Comparison of ENCODE assay signal across 8 cellular contexts in the genomic region with DNA sequence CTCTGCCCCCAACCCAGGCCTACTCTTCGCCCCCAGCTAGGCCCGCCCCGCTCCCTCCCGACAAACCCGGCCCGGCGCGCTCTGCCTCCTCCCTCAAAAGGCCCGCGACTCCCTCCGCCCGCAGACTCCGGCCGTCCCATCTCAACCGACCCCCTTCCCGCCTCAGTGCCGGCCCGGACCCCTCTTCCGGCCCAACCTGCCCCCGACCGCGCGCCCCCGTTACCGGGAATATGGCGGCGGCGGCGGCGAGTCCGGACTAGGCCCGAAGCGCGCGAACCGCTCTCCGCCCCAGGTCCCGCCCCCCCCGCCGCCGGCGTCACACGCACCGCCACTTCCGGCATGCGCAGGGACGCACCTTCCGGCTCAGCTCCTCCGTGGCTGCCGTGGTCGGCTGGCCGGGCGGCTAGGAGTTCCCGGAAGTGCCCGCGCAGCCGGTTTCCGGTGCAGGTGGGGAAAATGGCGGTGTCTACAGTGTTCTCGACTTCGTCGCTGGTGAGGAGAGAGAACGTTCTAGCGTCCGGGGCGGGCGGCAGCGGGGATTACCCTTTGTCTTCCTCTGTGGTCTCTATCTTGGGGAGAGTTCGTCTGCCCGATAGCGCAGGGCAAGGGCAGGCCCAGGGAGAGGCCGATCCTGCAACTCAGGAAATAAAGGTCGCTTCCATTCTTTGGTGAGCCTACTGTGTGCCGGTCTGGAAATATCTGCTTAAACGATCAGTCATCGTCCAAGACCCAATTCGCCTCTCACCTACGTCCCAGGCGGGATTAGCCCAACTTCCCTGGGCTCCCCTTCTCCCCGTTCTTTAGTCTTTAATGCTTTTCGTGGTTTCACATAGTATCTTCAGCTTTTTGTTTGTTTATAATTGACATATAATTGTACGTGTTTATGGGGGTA. TPM values are rescaled to one million over a fixed set of nuclear protein-coding genes. Genes with fewer than 3 reads are reported as not detected.
DNase-seq lines count a peak whose midpoint lies in the region; ATAC-seq and TF ChIP-seq lines count a peak whose summit lies in the region.

A gene with protein sequence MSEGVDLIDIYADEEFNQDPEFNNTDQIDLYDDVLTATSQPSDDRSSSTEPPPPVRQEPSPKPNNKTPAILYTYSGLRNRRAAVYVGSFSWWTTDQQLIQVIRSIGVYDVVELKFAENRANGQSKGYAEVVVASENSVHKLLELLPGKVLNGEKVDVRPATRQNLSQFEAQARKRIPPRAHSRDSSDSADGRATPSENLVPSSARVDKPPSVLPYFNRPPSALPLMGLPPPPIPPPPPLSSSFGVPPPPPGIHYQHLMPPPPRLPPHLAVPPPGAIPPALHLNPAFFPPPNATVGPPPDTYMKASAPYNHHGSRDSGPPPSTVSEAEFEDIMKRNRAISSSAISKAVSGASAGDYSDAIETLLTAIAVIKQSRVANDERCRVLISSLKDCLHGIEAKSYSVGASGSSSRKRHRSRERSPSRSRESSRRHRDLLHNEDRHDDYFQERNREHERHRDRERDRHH (minus strand): TSS at position 285 of the 892 bp plus-strand sequence. CDS start 740 bp downstream, outside the sequence.
A gene (plus strand): TSS at position 434 of the 892 bp plus-strand sequence. CDS start 23 bp downstream, at position 457.

- peaks cover 84% of the 10 kb centered on the region for H3K36me3 Mint-ChIP-seq in activated T-helper 17 cell treated with anti-CD3 and anti-CD28 coated beads, Interleukin-2, amount 50 U/mL, for 72 hours (ENCODE audit: low read depth)
- peaks cover 0 to 29% (median 22%) of the 10 kb centered on the region in 5 donors for H3K36me3 Mint-ChIP-seq in naive thymus-derived CD4-positive, alpha-beta T cell
- peaks cover 21% of the 10 kb centered on the region for H3K36me3 Mint-ChIP-seq in stimulated activated memory B cell treated with anti-CD40 and anti-IgM and Interleukin-4, amounts not matched to agents 10 μg/mL and 1 μg/mL and 100 μg/mL, for 72 hours

- POLR2A ChIA-PET in RWPE1 (lab: Yijun Ruan, JAX; ENCODE audit: low non-redundant PET): interaction anchor here (0.8 to 1.6 kb wide), 2 partner anchors 68 to 102 kb away, joined by 3 to 6 read pairs; a partner anchor contains a TSS
- POLR2A ChIA-PET in naive thymus-derived CD4-positive, alpha-beta T cell (lab: Charles Lee): interaction anchor here (0.6 to 4.2 kb wide), 18 partner anchors 8 to 525 kb away, joined by 3 to 27 read pairs (median 5); a partner anchor contains a TSS

- H3K27ac Mint-ChIP-seq in activated T-helper 17 cell treated with anti-CD3 and anti-CD28 coated beads, Interleukin-2, amount 50 U/mL, for 72 hours: peak within 1 kb of the TSS; percentile 99
- H3K27ac Mint-ChIP-seq in naive thymus-derived CD4-positive, alpha-beta T cell: peak within 1 kb of the TSS; percentile 97 to 100 (median 99)
- H3K27ac Mint-ChIP-seq in stimulated activated memory B cell treated with anti-CD40 and anti-IgM and Interleukin-4, amounts not matched to agents 10 μg/mL and 1 μg/mL and 100 μg/mL, for 72 hours: peak within 1 kb of the TSS; percentile 97

- no peak for TF ChIP-seq CTCF in RWPE1 (conservative IDR thresholded peaks at IDR 0.05; ENCODE audit: low read depth)
- no peak for TF ChIP-seq CTCF in fibroblast of lung (conservative IDR thresholded peaks at IDR 0.05 in 1 of 2, IDR thresholded peaks at IDR 0.05 in 1 of 2; ENCODE audit: low read depth in 1 of 2, low read length in 2 of 2)

- peak within 1 kb of the TSS; percentile 98 for H3K9ac ChIP-seq in fibroblast of lung (ENCODE audit: insufficient read depth, low read length)

- H3K9me3 ChIP-seq in fibroblast of lung (ENCODE audit: control insufficient read depth, insufficient read depth, low read depth, low read length): no peaks in the 10 kb centered on the region
- H3K9me3 ChIP-seq in naive thymus-derived CD4-positive, alpha-beta T cell (ENCODE audit: control insufficient read depth in 2 of 3, low read length in 3 of 3): no peaks in the 10 kb centered on the region

- H3K4me1 Mint-ChIP-seq in activated T-helper 17 cell treated with anti-CD3 and anti-CD28 coated beads, Interleukin-2, amount 50 U/mL, for 72 hours: peaks cover 17% of the 10 kb centered on the region
- peaks cover 31 to 86% (median 69%) of the 10 kb centered on the region in 7 donors for H3K4me1 Mint-ChIP-seq in naive thymus-derived CD4-positive, alpha-beta T cell
- H3K4me1 Mint-ChIP-seq in stimulated activated memory B cell treated with anti-CD40 and anti-IgM and Interleukin-4, amounts not matched to agents 10 μg/mL and 1 μg/mL and 100 μg/mL, for 72 hours: peaks cover 61% of the 10 kb centered on the region

- no peaks in the 10 kb centered on the region for H3K4me1 ChIP-seq in fibroblast of lung (ENCODE audit: control insufficient read depth, extremely low read depth, insufficient read depth, low read length)
- H3K4me1 ChIP-seq in naive thymus-derived CD4-positive, alpha-beta T cell (ENCODE audit: control insufficient read depth in 2 of 2, insufficient read depth in 2 of 2, low read length in 2 of 2): peaks cover 20 to 33% of the 10 kb centered on the region in 2 donors

- DNase-seq in Daoy (ENCODE audit: low read depth): peak; percentile 98
- peak; percentile 85 for DNase-seq in GOT3 (lab: John Stamatoyannopoulos, UW)
- peak; percentile 96 for DNase-seq in LoVo (ENCODE audit: low spot score)
- DNase-seq in RWPE1 (ENCODE audit: low spot score): peak; percentile 93
- DNase-seq in fibroblast of lung (ENCODE audit: low read depth in 2 of 2): peak; percentile 94 to 95
- DNase-seq in naive thymus-derived CD4-positive, alpha-beta T cell: peak; percentile 96 to 99 (median 97)

- peaks cover 8% of the 10 kb centered on the region for H3K36me3 ChIP-seq in fibroblast of lung (ENCODE audit: control insufficient read depth, insufficient read depth, low read length)
- H3K36me3 ChIP-seq in naive thymus-derived CD4-positive, alpha-beta T cell (ENCODE audit: control insufficient read depth in 2 of 3, insufficient read depth in 3 of 3, low read length in 3 of 3): peaks cover 15 to 38% (median 29%) of the 10 kb centered on the region in 3 experiments

- H3K4me3 ChIP-seq in fibroblast of lung (replicated peaks in 1 of 4; ENCODE audit: control extremely low read depth in 1 of 4, insufficient read depth in 1 of 4, low read depth in 3 of 4, low read length in 4 of 4): peak within 1 kb of the TSS; percentile 95 to 100 (median 100)
- peak within 1 kb of the TSS; percentile 91 for H3K4me3 ChIP-seq in naive thymus-derived CD4-positive, alpha-beta T cell (ENCODE audit: low read length)

- H4K20me1 ChIP-seq in fibroblast of lung (ENCODE audit: control insufficient read depth, extremely low read depth, insufficient read depth, low read length): no peaks in the 10 kb centered on the region

- no peaks in the 10 kb centered on the region for H3K9me3 Mint-ChIP-seq in activated T-helper 17 cell treated with anti-CD3 and anti-CD28 coated beads, Interleukin-2, amount 50 U/mL, for 72 hours
- H3K9me3 Mint-ChIP-seq in naive thymus-derived CD4-positive, alpha-beta T cell: no peaks in the 10 kb centered on the region
- H3K9me3 Mint-ChIP-seq in stimulated activated memory B cell treated with anti-CD40 and anti-IgM and Interleukin-4, amounts not matched to agents 10 μg/mL and 1 μg/mL and 100 μg/mL, for 72 hours: no peaks in the 10 kb centered on the region

- no peaks in the 10 kb centered on the region for H3K27me3 ChIP-seq in fibroblast of lung (ENCODE audit: control insufficient read depth, insufficient read depth, low read length)
- H3K27me3 ChIP-seq in naive thymus-derived CD4-positive, alpha-beta T cell (ENCODE audit: control insufficient read depth in 2 of 2, insufficient read depth in 2 of 2, low read length in 2 of 2): no peaks in the 10 kb centered on the region

- peak within 1 kb of the TSS; percentile 100 for H3K4me3 Mint-ChIP-seq in activated T-helper 17 cell treated with anti-CD3 and anti-CD28 coated beads, Interleukin-2, amount 50 U/mL, for 72 hours
- peak within 1 kb of the TSS; percentile 89 to 100 (median 97) for H3K4me3 Mint-ChIP-seq in naive thymus-derived CD4-positive, alpha-beta T cell
- H3K4me3 Mint-ChIP-seq in stimulated activated memory B cell treated with anti-CD40 and anti-IgM and Interleukin-4, amounts not matched to agents 10 μg/mL and 1 μg/mL and 100 μg/mL, for 72 hours: peak within 1 kb of the TSS; percentile 93

- no peaks in the 10 kb centered on the region for H3K27me3 Mint-ChIP-seq in activated T-helper 17 cell treated with anti-CD3 and anti-CD28 coated beads, Interleukin-2, amount 50 U/mL, for 72 hours
- peaks cover 0 to 2% (median 0%) of the 10 kb centered on the region in 5 donors for H3K27me3 Mint-ChIP-seq in naive thymus-derived CD4-positive, alpha-beta T cell
- no peaks in the 10 kb centered on the region for H3K27me3 Mint-ChIP-seq in stimulated activated memory B cell treated with anti-CD40 and anti-IgM and Interleukin-4, amounts not matched to agents 10 μg/mL and 1 μg/mL and 100 μg/mL, for 72 hours

- H3K27ac ChIP-seq in RWPE1: peak within 1 kb of the TSS; percentile 94
- H3K27ac ChIP-seq in fibroblast of lung (ENCODE audit: insufficient read depth, low read length): peak within 1 kb of the TSS; percentile 98
- H3K27ac ChIP-seq in naive thymus-derived CD4-positive, alpha-beta T cell (ENCODE audit: low read depth, low read length): peak within 1 kb of the TSS; percentile 98

- peak within 1 kb of the TSS; percentile 92 for H2AFZ ChIP-seq in fibroblast of lung (ENCODE audit: low read length)

- intact Hi-C loops in naive thymus-derived CD4-positive, alpha-beta T cell (cut with micrococcal nuclease): loop anchor here (1.0 to 10.0 kb wide), 14 partner anchors 16 to 1763 kb away; a partner anchor contains a TSS

- peak within 1 kb of the TSS; percentile 100 for H3K4me2 ChIP-seq in fibroblast of lung (ENCODE audit: extremely low read depth, insufficient read depth, low read length)

- CTCF ChIA-PET in RWPE1 (lab: Yijun Ruan, JAX): interaction anchor here (0.9 kb wide), 1 partner anchor 79 kb away, joined by 3 read pairs; no protein-coding TSS in a partner anchor
- CTCF ChIA-PET in naive thymus-derived CD4-positive, alpha-beta T cell (lab: Charles Lee): interaction anchor here (0.6 to 2.5 kb wide), 4 partner anchors 12 to 367 kb away, joined by 3 to 17 read pairs (median 8); a partner anchor contains a TSS

- ATAC-seq in activated T-helper 17 cell treated with anti-CD3 and anti-CD28 coated beads, Interleukin-2, amount 50 U/mL, for 72 hours (replicated peaks): peak; percentile 97
- ATAC-seq in naive thymus-derived CD4-positive, alpha-beta T cell: peak; percentile 93
- peak; percentile 97 for ATAC-seq in stimulated activated memory B cell treated with anti-CD40 and anti-IgM and Interleukin-4, amounts not matched to agents 10 μg/mL and 1 μg/mL and 100 μg/mL, for 72 hours

- H3K79me2 ChIP-seq in fibroblast of lung (ENCODE audit: control insufficient read depth, insufficient read depth, low read length): peaks cover 65% of the 10 kb centered on the region

RNA-seq across cellular contexts. Expression of the first gene that starts in this region (rescaled TPM):
- total RNA-seq in Daoy (2014; rRNA removed; shearing (Covaris generic)): 16.6 and 22.3 TPM in 2 replicates
- total RNA-seq in activated T-helper 17 cell treated with anti-CD3 and anti-CD28 coated beads, Interleukin-2, amount 50 U/mL, for 72 hours: 100 to 1,000 TPM in 1 of 2 donors, 10 to 100 TPM in 1; 98.1 to 114 TPM
- 14.4 and 18.0 TPM in 2 replicates for total RNA-seq in fibroblast of lung
- polyA plus RNA-seq in fibroblast of lung: 38.1 and 53.6 TPM in 2 replicates
- polyA plus RNA-seq in fibroblast of lung (2012): 39.6 and 42.7 TPM in 2 replicates
- polyA minus RNA-seq in fibroblast of lung (ENCODE audit: low replicate concordance): 94.4 and 116 TPM in 2 replicates
- total RNA-seq in naive thymus-derived CD4-positive, alpha-beta T cell: 100 to 1,000 TPM in 4 of 5 experiments, 10 to 100 TPM in 1; 96.0 to 174 (median 113) TPM
- polyA plus RNA-seq in naive thymus-derived CD4-positive, alpha-beta T cell: 10 to 100 TPM; 27.5 to 35.3 TPM

RNA-seq across cellular contexts. Expression of the second gene that starts in this region (rescaled TPM):
- 46.7 and 61.0 TPM in 2 replicates for total RNA-seq in Daoy (2014; rRNA removed; shearing (Covaris generic))
- 10 to 100 TPM; 36.9 to 45.5 TPM for total RNA-seq in activated T-helper 17 cell treated with anti-CD3 and anti-CD28 coated beads, Interleukin-2, amount 50 U/mL, for 72 hours
- total RNA-seq in fibroblast of lung: 34.4 and 61.8 TPM in 2 replicates
- polyA plus RNA-seq in fibroblast of lung: 65.3 and 68.8 TPM in 2 replicates
- 40.2 and 47.8 TPM in 2 replicates for polyA plus RNA-seq in fibroblast of lung (2012)
- 115 and 120 TPM in 2 replicates for polyA minus RNA-seq in fibroblast of lung (ENCODE audit: low replicate concordance)
- 10 to 100 TPM; 36.1 to 56.6 (median 48.2) TPM for total RNA-seq in naive thymus-derived CD4-positive, alpha-beta T cell
- 100 to 1,000 TPM; 100 to 116 TPM for polyA plus RNA-seq in naive thymus-derived CD4-positive, alpha-beta T cell

Comparison
In these comparisons a context has a peak if more than half of its experiments do, and no peak if none do; other contexts are left out.
1. Peak in every context shown above with its lines: DNase-seq, ATAC-seq, H3K4me3 ChIP-seq and H3K27ac ChIP-seq.